Comparison of ENCODE assay signal across 6 cellular contexts in the genomic region with DNA sequence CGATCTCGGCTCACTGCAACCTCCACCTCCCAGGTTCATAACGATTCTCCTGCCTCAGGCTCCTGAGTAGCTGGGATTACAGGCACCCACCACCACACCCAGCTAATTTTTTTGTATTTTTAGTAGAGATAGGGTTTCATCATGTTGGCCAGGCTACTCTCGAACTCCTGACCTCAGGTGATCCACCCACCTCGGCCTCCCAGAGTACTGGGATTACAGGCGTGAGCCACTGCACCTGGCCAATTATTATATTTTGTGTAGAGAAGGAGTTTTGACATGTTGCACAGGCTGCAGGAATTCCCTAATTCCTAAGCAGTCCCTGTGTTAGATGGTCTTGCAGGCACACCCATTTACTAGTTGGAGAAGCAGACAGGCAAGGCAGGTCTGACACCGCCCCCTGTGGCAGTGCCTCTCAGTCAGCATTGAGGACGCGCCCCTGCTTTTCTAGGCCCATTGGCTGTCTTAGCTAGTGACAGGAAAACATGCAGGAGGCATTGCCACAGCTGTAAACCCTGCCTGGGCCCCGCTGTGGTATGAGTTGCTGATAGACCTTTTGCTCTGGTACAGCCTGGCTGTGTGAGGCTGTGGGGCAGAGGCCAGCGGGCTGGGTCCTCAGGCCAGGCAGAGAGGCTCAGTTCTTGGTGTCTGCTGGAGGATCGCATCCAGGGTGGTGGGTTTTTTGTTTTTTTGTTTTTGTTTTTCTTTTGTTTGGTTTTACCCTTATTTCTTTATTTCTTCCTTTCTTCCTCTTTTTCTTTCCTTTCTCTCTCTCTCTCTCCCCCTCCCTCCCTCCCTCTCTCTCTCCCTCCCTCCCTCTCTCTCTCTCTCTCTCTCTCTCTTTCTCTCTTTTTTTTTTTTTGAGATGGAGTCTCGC.
DNase-seq lines count a peak whose midpoint lies in the region; ATAC-seq and TF ChIP-seq lines count a peak whose summit lies in the region.
"Not testable (repeated sequence)": the region's sequence is repeated elsewhere in the genome, so short reads cannot be mapped to it uniquely, and the experiment has no call there.

No MANE protein-coding gene starts in this region.

- H3K4me1 Mint-ChIP-seq in nephron progenitor cell, result peaks cover 58% of the 10 kb centered on the region

- TF ChIP-seq CTCF in GM12865 (IDR thresholded peaks at IDR 0.05; ENCODE audit: insufficient read depth, low read depth, low read length, missing control alignments) (peak; percentile 34), nephron progenitor cell (IDR thresholded peaks at IDR 0.05) (peak; percentile 32)

- not testable (repeated sequence) for H3K4me3 Mint-ChIP-seq in nephron progenitor cell

- H3K36me3 Mint-ChIP-seq in nephron progenitor cell (ENCODE audit: low read depth), result peaks cover 17% of the 10 kb centered on the region

- not testable (repeated sequence) for H3K9me3 Mint-ChIP-seq in nephron progenitor cell

- H3K27me3 Mint-ChIP-seq in nephron progenitor cell (ENCODE audit: low read depth, poor library complexity), result not testable (repeated sequence)

- peak overlapping the region; percentile 67 for H3K27ac ChIP-seq in epithelial cell of prostate

- H3K27ac Mint-ChIP-seq in nephron progenitor cell, result peak overlapping the region; percentile 25

- DNase-seq in GM12865 (ENCODE audit: low read depth), result peak; percentile 63
- DNase-seq in NOMO-1 treated with dmso at 0.1 percent for 144 hours (lab: John Stamatoyannopoulos, UW; ENCODE audit: unreplicated experiment), result peak; percentile 92
- peak in 2 of 3 experiments; percentile 19 to 33 for DNase-seq in activated CD8-positive, alpha-beta memory T cell treated with anti-CD3 and anti-CD28 coated beads for 48 hours (ENCODE audit: low read depth in 2 of 3, low spot score in 2 of 3)
- not testable (repeated sequence) for DNase-seq in epithelial cell of prostate (ENCODE audit: low read depth, low spot score)
- DNase-seq in nephron progenitor cell, result peak; percentile 53
- DNase-seq in stimulated activated naive CD8-positive, alpha-beta T cell treated with anti-CD3 and anti-CD28 coated beads, Interleukin-15, Interleukin-2, amounts not matched to agents 100 U/mL and 50 U/mL, for 24 hours, result peak; percentile 68

- peak; percentile 92 for ATAC-seq in stimulated activated naive CD8-positive, alpha-beta T cell treated with anti-CD3 and anti-CD28 coated beads, Interleukin-15, Interleukin-2, amounts not matched to agents 100 U/mL and 50 U/mL, for 24 hours

- H3K4me3 ChIP-seq in GM12865 (ENCODE audit: low read depth, low read length), result not testable (repeated sequence)
